1 cellular context compared by ENCODE assay signal in genomic region chr4:4413373-4413725, GRCh38.
TF ChIP-seq lines count a peak whose summit lies in the region.

No MANE protein-coding gene starts in this region.

TF ChIP-seq in HepG2, 621 proteins besides CTCF, POLR2A, EP300 and RAD21:
- TF ChIP-seq ZNF607 (CRISPR knock-in tag; IDR thresholded peaks at IDR 0.05; ENCODE audit: borderline replicate concordance) (no peak), AGO2 (optimal IDR thresholded peaks at IDR 0.05; ENCODE audit: low read depth, low read length) (peak; percentile 47)
